Comparison of ENCODE assay signal across 8 cellular contexts in the genomic region with DNA sequence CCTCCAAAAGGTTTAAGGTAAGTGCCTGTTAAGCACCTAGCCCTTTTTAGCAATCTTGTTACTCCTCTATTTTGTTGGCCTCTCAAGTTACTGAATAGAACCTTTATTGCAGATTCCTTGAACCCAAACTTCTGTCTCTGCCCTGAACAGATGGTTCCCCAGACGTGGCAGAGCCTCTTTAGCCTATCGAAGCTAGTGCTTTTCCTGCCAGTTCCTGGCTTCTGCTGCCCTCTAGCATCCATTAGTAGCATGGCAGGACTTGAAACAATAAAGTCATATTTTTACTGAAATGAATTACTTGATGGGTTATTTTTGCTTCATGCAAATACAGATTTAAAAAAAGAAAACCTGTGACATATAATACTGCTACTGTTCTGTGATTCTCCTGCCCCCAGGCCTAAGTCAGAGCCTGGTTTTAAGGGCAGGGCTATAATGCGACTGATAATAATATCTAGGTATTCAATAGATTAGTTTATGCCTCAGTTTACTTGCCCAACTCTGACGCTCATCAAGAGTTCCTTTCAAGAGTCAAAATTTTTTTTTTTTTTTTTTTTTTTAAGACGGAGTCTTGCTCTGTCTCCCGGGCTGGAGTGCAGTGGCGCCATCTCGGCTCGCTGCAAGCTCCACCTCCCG.
DNase-seq lines count a peak whose midpoint lies in the region; ATAC-seq and TF ChIP-seq lines count a peak whose summit lies in the region.

No MANE protein-coding gene starts in this region.

- H3K27ac Mint-ChIP-seq in activated CD8-positive, alpha-beta memory T cell treated with anti-CD3 and anti-CD28 coated beads, Interleukin-2, amount 10 ng/mL, durations not matched to agents 7 days and 5 days = no peak overlapping the region
- H3K27ac Mint-ChIP-seq in neural crest cell (ENCODE audit: unreplicated experiment) = no peak overlapping the region

- ATAC-seq in GM21381 (IDR thresholded peaks at IDR 0.05; ENCODE audit: unreplicated experiment) = peak; percentile 97
- peak; percentile 99 for ATAC-seq in HG03565 (IDR thresholded peaks at IDR 0.05; ENCODE audit: unreplicated experiment)
- ATAC-seq in activated CD8-positive, alpha-beta memory T cell treated with anti-CD3 and anti-CD28 coated beads, Interleukin-2, amount 10 ng/mL, durations not matched to agents 7 days and 5 days = peak; percentile 92
- peak; percentile 72 for ATAC-seq in aorta (ENCODE audit: low FRiP score)

- H3K4me1 ChIP-seq in aorta (ENCODE audit: control insufficient read depth in 1 of 2, insufficient read depth in 2 of 2, low read length in 2 of 2) = no peaks in the 10 kb centered on the region

- H3K4me1 Mint-ChIP-seq in activated CD8-positive, alpha-beta memory T cell treated with anti-CD3 and anti-CD28 coated beads, Interleukin-2, amount 10 ng/mL, durations not matched to agents 7 days and 5 days = peaks cover 11% of the 10 kb centered on the region
- H3K4me1 Mint-ChIP-seq in neural crest cell = no peaks in the 10 kb centered on the region

- peak; percentile 84 for TF ChIP-seq CTCF in neural crest cell (conservative IDR thresholded peaks at IDR 0.05)

- WGBS in aorta, 2 donors = 62 to 66% methylated on average over 10 of the region's 10 CpGs

- no peaks in the 10 kb centered on the region for H3K9me3 ChIP-seq in aorta (ENCODE audit: control insufficient read depth, low read length)

- CTCF ChIA-PET in activated CD8-positive, alpha-beta memory T cell treated with anti-CD3 and anti-CD28 coated beads, Interleukin-2, amount 10 ng/mL, durations not matched to agents 7 days and 5 days (lab: Charles Lee) = interaction anchor here (0.7 to 1.8 kb wide), 6 partner anchors 14 to 249 kb away, joined by 3 to 6 read pairs (median 4); a partner anchor contains a TSS

- H3K36me3 Mint-ChIP-seq in activated CD8-positive, alpha-beta memory T cell treated with anti-CD3 and anti-CD28 coated beads, Interleukin-2, amount 10 ng/mL, durations not matched to agents 7 days and 5 days = no peaks in the 10 kb centered on the region
- no peaks in the 10 kb centered on the region for H3K36me3 Mint-ChIP-seq in neural crest cell (ENCODE audit: low read depth)

- H3K9me3 Mint-ChIP-seq in activated CD8-positive, alpha-beta memory T cell treated with anti-CD3 and anti-CD28 coated beads, Interleukin-2, amount 10 ng/mL, durations not matched to agents 7 days and 5 days (ENCODE audit: low read depth) = no peaks in the 10 kb centered on the region
- peaks cover 3% of the 10 kb centered on the region for H3K9me3 Mint-ChIP-seq in neural crest cell

- peaks cover 2% of the 10 kb centered on the region for H3K27me3 Mint-ChIP-seq in activated CD8-positive, alpha-beta memory T cell treated with anti-CD3 and anti-CD28 coated beads, Interleukin-2, amount 10 ng/mL, durations not matched to agents 7 days and 5 days
- H3K27me3 Mint-ChIP-seq in neural crest cell (ENCODE audit: low read depth) = no peaks in the 10 kb centered on the region

- DNase-seq in EH (ENCODE audit: low read depth) (peak; percentile 39), NCI-H526 treated with DMSO at 0.1 percent for 48 hours (lab: John Stamatoyannopoulos, UW) (peak; percentile 64), fibroblast of gingiva (ENCODE audit: low read depth) (peak; percentile 34), neural crest cell (ENCODE audit: low read depth, low spot score) (peak; percentile 12), aorta (no peak)
- peak; percentile 61 for DNase-seq in activated CD8-positive, alpha-beta memory T cell treated with anti-CD3 and anti-CD28 coated beads, Interleukin-2, amount 10 ng/mL, durations not matched to agents 7 days and 5 days

- no peak overlapping the region for H3K27ac ChIP-seq in aorta (ENCODE audit: low read depth in 1 of 2, low read length in 2 of 2)

- H3K27me3 ChIP-seq in aorta (ENCODE audit: control insufficient read depth in 1 of 2, insufficient read depth in 2 of 2, low read length in 1 of 2) = no peaks in the 10 kb centered on the region

- H3K4me3 Mint-ChIP-seq in activated CD8-positive, alpha-beta memory T cell treated with anti-CD3 and anti-CD28 coated beads, Interleukin-2, amount 10 ng/mL, durations not matched to agents 7 days and 5 days = peak overlapping the region; percentile 19
- no peak overlapping the region for H3K4me3 Mint-ChIP-seq in neural crest cell

- H3K36me3 ChIP-seq in aorta (ENCODE audit: control insufficient read depth in 1 of 2, insufficient read depth in 2 of 2, low read length in 1 of 2) = no peaks in the 10 kb centered on the region

- intact Hi-C loops in aorta (cut with DNase I) = no loop called here

- no peak overlapping the region for H3K4me3 ChIP-seq in aorta (ENCODE audit: low read length in 2 of 2)

Comparison
In these comparisons a context has a peak if more than half of its experiments do, and no peak if none do; other contexts are left out.
1. DNase-seq: peak in EH (single experiment), NCI-H526 treated with DMSO at 0.1 percent for 48 hours (single experiment), activated CD8-positive, alpha-beta memory T cell treated with anti-CD3 and anti-CD28 coated beads, Interleukin-2, amount 10 ng/mL, durations not matched to agents 7 days and 5 days (single experiment), fibroblast of gingiva (single experiment) and neural crest cell (single experiment); none in aorta (0 of 2).
2. Peak in every context shown above with its lines, with median percentiles within 50 percentile points of each other: ATAC-seq.